1 cellular context compared by ENCODE assay signal in the genomic region with DNA sequence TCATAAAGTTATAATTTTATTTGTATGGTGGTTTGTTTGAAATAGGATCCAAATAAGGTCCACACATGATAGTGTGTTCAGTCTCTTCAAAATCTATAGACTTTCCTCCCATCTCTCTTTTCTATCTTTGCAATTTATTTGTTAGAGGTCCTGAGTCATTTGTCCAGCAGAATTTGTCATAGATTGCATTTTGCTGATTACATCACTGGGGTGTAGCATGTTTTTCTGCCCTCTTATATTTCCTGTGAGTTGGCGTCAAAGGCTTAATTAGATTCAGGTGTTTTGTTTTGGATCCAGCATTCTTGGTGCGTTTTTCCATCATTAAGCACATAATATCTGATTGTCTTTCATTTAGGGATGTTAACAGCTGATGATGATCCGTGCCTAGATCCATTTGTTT.
TF ChIP-seq lines count a peak whose summit lies in the region.

No MANE protein-coding gene starts in this region.

TF ChIP-seq in SK-N-SH, 30 proteins besides CTCF, POLR2A, EP300 and RAD21:
- no peak for TF ChIP-seq USF2 (IDR thresholded peaks at IDR 0.05; ENCODE audit: borderline replicate concordance, low read depth, low read length)
- no peak for TF ChIP-seq TAF1 (IDR thresholded peaks at IDR 0.05; ENCODE audit: borderline replicate concordance, low read depth, low read length)
- no peak for TF ChIP-seq RXRA (IDR thresholded peaks at IDR 0.05; ENCODE audit: borderline replicate concordance, low read depth)
- TF ChIP-seq YY1 (IDR thresholded peaks at IDR 0.05; ENCODE audit: low read depth): no peak
- no peak for TF ChIP-seq TEAD4 (IDR thresholded peaks at IDR 0.05; ENCODE audit: borderline replicate concordance, insufficient read depth)
- TF ChIP-seq FOSL2 (IDR thresholded peaks at IDR 0.05; ENCODE audit: borderline replicate concordance, low read depth): peak; percentile 48; the same call in 1 of the 2 replicates
- TF ChIP-seq NRF1 (IDR thresholded peaks at IDR 0.05; ENCODE audit: low read depth, low read length): no peak
- peak; percentile 20; the same call in 1 of the 2 replicates for TF ChIP-seq GATA2 (CRISPR knock-in tag; IDR thresholded peaks at IDR 0.05)
- TF ChIP-seq POLR2AphosphoS5 (IDR thresholded peaks at IDR 0.05; ENCODE audit: low read depth, low read length): no peak; the same call in 1 of the 2 replicates
- TF ChIP-seq NFIC (IDR thresholded peaks at IDR 0.05; ENCODE audit: borderline replicate concordance): 0 out of 2 replicates have a peak, but pooled peaks have one; percentile 17
- TF ChIP-seq REST (IDR thresholded peaks at IDR 0.05; ENCODE audit: low read depth, low read length): no peak
- peak; percentile 89 for TF ChIP-seq TCF12 (IDR thresholded peaks at IDR 0.05)
- peak; percentile 21; the same call in 1 of the 2 replicates for TF ChIP-seq PBX3 (IDR thresholded peaks at IDR 0.05)
- TF ChIP-seq GABPA (IDR thresholded peaks at IDR 0.05; ENCODE audit: low read depth): no peak
- no peak for TF ChIP-seq EZH2phosphoT487 (IDR thresholded peaks at IDR 0.05; ENCODE audit: borderline replicate concordance, low read depth)
- no peak for TF ChIP-seq FOXJ3 (CRISPR knock-in tag; IDR thresholded peaks at IDR 0.05)
- TF ChIP-seq JUND (IDR thresholded peaks at IDR 0.05): peak; percentile 34; the same call in 1 of the 2 replicates
- TF ChIP-seq SMC3 (IDR thresholded peaks at IDR 0.05; ENCODE audit: low read depth, low read length): no peak
- TF ChIP-seq USF1 (IDR thresholded peaks at IDR 0.05; ENCODE audit: borderline replicate concordance, low read depth): no peak
- no peak for TF ChIP-seq MXI1 (IDR thresholded peaks at IDR 0.05; ENCODE audit: low read depth, low read length)
- 0 out of 2 replicates have a peak, but pooled peaks have one; percentile 22 for TF ChIP-seq MEF2A (IDR thresholded peaks at IDR 0.05; ENCODE audit: borderline replicate concordance, low read depth)
- no peak for TF ChIP-seq RFX5 (IDR thresholded peaks at IDR 0.05; ENCODE audit: low read length)
- no peak for TF ChIP-seq FOXM1 (IDR thresholded peaks at IDR 0.05; ENCODE audit: low read depth)
- TF ChIP-seq, protein P1, sequence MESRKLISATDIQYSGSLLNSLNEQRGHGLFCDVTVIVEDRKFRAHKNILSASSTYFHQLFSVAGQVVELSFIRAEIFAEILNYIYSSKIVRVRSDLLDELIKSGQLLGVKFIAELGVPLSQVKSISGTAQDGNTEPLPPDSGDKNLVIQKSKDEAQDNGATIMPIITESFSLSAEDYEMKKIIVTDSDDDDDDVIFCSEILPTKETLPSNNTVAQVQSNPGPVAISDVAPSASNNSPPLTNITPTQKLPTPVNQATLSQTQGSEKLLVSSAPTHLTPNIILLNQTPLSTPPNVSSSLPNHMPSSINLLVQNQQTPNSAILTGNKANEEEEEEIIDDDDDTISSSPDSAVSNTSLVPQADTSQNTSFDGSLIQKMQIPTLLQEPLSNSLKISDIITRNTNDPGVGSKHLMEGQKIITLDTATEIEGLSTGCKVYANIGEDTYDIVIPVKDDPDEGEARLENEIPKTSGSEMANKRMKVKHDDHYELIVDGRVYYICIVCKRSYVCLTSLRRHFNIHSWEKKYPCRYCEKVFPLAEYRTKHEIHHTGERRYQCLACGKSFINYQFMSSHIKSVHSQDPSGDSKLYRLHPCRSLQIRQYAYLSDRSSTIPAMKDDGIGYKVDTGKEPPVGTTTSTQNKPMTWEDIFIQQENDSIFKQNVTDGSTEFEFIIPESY (IDR thresholded peaks at IDR 0.05; ENCODE audit: borderline replicate concordance, low read depth): no peak
- no peak for TF ChIP-seq RCOR1 (IDR thresholded peaks at IDR 0.05; ENCODE audit: low read length)
- TF ChIP-seq, protein P2, sequence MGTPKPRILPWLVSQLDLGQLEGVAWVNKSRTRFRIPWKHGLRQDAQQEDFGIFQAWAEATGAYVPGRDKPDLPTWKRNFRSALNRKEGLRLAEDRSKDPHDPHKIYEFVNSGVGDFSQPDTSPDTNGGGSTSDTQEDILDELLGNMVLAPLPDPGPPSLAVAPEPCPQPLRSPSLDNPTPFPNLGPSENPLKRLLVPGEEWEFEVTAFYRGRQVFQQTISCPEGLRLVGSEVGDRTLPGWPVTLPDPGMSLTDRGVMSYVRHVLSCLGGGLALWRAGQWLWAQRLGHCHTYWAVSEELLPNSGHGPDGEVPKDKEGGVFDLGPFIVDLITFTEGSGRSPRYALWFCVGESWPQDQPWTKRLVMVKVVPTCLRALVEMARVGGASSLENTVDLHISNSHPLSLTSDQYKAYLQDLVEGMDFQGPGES (IDR thresholded peaks at IDR 0.05; ENCODE audit: low read depth, low read length): no peak
- TF ChIP-seq CHD2 (IDR thresholded peaks at IDR 0.05; ENCODE audit: low read length, partially characterized antibody): no peak
